16 cellular contexts compared by ENCODE assay signal in genomic region chr15:90991587-90992285, GRCh38. TPM values are rescaled to one million over a fixed set of nuclear protein-coding genes. Genes with fewer than 3 reads are reported as not detected.
DNase-seq lines count a peak whose midpoint lies in the region; ATAC-seq lines count a peak whose summit lies in the region.
"Had no signal": no experiment of that assay in that cellular context is flagged by ENCODE, and none has a peak within 500 bp of the region (broad histone marks: within the 10 kb centered on the region; RNA-seq: fewer than 3 reads in every experiment).

No MANE protein-coding gene starts in this region.

- H4K8ac ChIP-seq in mesenchymal stem cell (ENCODE audit: low read length) = peak overlapping the region; percentile 75

- H3K79me2 ChIP-seq in GM23248 (ENCODE audit: insufficient read depth) = peaks cover 76% of the 10 kb centered on the region

- H2BK120ac ChIP-seq in mesenchymal stem cell (ENCODE audit: low read depth, low read length) = no peak overlapping the region

- no peak overlapping the region for H3K4ac ChIP-seq in mesenchymal stem cell (ENCODE audit: low read depth in 1 of 2, low read length in 2 of 2)

- H4K20me1 ChIP-seq in GM23248 (ENCODE audit: insufficient read depth) = no peaks in the 10 kb centered on the region

- H2AK5ac ChIP-seq in mesenchymal stem cell (ENCODE audit: low read length, severe bottlenecking) = no peak overlapping the region

- H3K36me3 Mint-ChIP-seq in T-helper 1 cell treated with Interleukin-12 subunit alpha and Interleukin-12 subunit beta and Interleukin-4 antibody, amounts not matched to agents 30 μg/mL and 1 μg/mL, for 36 hours (ENCODE audit: low read depth) = peaks cover 8% of the 10 kb centered on the region
- peaks cover 2% of the 10 kb centered on the region for H3K36me3 Mint-ChIP-seq in T-helper 17 cell (ENCODE audit: low read depth)
- peaks cover 11% of the 10 kb centered on the region for H3K36me3 Mint-ChIP-seq in effector memory CD8-positive, alpha-beta T cell (ENCODE audit: insufficient read depth)
- H3K36me3 Mint-ChIP-seq: IgD-negative memory B cell had no signal

- in situ Hi-C loops in GM23248 (cut with MboI) = no loop called here

- H3K9me3 ChIP-seq in GM23248 (ENCODE audit: low read depth) (no peaks in the 10 kb centered on the region), T-helper 17 cell (ENCODE audit: control insufficient read depth, low read length, poor library complexity, severe bottlenecking) (no peaks in the 10 kb centered on the region), mesenchymal stem cell (ENCODE audit: control insufficient read depth, low read length) (no peaks in the 10 kb centered on the region)
- H3K9me3 ChIP-seq: ascending aorta, neutrophil, transverse colon had no signal

- H2AFZ ChIP-seq in GM23248 (peak overlapping the region; percentile 42), mesenchymal stem cell (ENCODE audit: low read depth, low read length) (no peak overlapping the region)

- peaks cover 9% of the 10 kb centered on the region for H3F3A ChIP-seq in GM23248 (ENCODE audit: insufficient read depth)

- H3K79me1 ChIP-seq in mesenchymal stem cell (replicated peaks; ENCODE audit: low read length, poor library complexity, severe bottlenecking) = peaks cover 2% of the 10 kb centered on the region

- DNase-seq in T-helper 1 cell (no peak), GM23248 (no peak), T-helper 17 cell (no peak), mesenchymal stem cell (no peak), GOT3 (lab: John Stamatoyannopoulos, UW) (no peak)
- no peak for DNase-seq in effector memory CD8-positive, alpha-beta T cell
- DNase-seq: DMS 273 treated with DMSO at 0.1 percent for 48 hours; effector memory CD4-positive, alpha-beta T cell; left colon; NCI-H1930; transverse colon had no signal

- no peak overlapping the region for H4K91ac ChIP-seq in mesenchymal stem cell (ENCODE audit: low read length)

- H3K4me1 Mint-ChIP-seq in T-helper 1 cell treated with Interleukin-12 subunit alpha and Interleukin-12 subunit beta and Interleukin-4 antibody, amounts not matched to agents 30 μg/mL and 1 μg/mL, for 36 hours (ENCODE audit: low read depth) = peaks cover 33% of the 10 kb centered on the region
- H3K4me1 Mint-ChIP-seq in T-helper 17 cell = peaks cover 24% of the 10 kb centered on the region
- peaks cover 13 to 16% of the 10 kb centered on the region in 2 donors for H3K4me1 Mint-ChIP-seq in effector memory CD8-positive, alpha-beta T cell (ENCODE audit: low read depth in 2 of 2)

- no peak overlapping the region for H3K14ac ChIP-seq in mesenchymal stem cell (ENCODE audit: low read length in 2 of 2)

- no peak overlapping the region for H3K18ac ChIP-seq in mesenchymal stem cell (ENCODE audit: low read depth in 1 of 2, low read length in 2 of 2)

- H3K36me3 ChIP-seq in GM23248 (ENCODE audit: low read depth) (no peaks in the 10 kb centered on the region), mesenchymal stem cell (ENCODE audit: control insufficient read depth in 1 of 2, insufficient read depth in 2 of 2, low read depth in 1 of 2, low read length in 2 of 2) (peaks cover 0 to 4% of the 10 kb centered on the region in 2 experiments)
- H3K36me3 ChIP-seq: ascending aorta, neutrophil, transverse colon had no signal

- no peak overlapping the region for H3K4me2 ChIP-seq in GM23248 (ENCODE audit: unreplicated experiment)
- no peak overlapping the region for H3K4me2 ChIP-seq in mesenchymal stem cell (ENCODE audit: low read length, poor library complexity, severe bottlenecking)

- H3K4me3 Mint-ChIP-seq in T-helper 1 cell treated with Interleukin-12 subunit alpha and Interleukin-12 subunit beta and Interleukin-4 antibody, amounts not matched to agents 30 μg/mL and 1 μg/mL, for 36 hours = peak overlapping the region; percentile 33
- H3K4me3 Mint-ChIP-seq in T-helper 17 cell = peak overlapping the region; percentile 50
- no peak overlapping the region for H3K4me3 Mint-ChIP-seq in effector memory CD8-positive, alpha-beta T cell

- H3K27me3 ChIP-seq in GM23248 (replicated peaks; ENCODE audit: insufficient read depth) = no peaks in the 10 kb centered on the region
- H3K27me3 ChIP-seq in mesenchymal stem cell (ENCODE audit: control insufficient read depth in 1 of 2, insufficient read depth in 1 of 2, low read length in 2 of 2) = no peaks in the 10 kb centered on the region
- H3K27me3 ChIP-seq: ascending aorta, neutrophil, transverse colon had no signal

- 98 to 99% methylated on average over 6 of the region's 6 CpGs for WGBS in GM23248 (ENCODE audit: low coverage in 1 of 2, low lambda C conversion rate in 2 of 2, missing lambda C conversion rate in 2 of 2), 2 experiments
- WGBS in mesenchymal stem cell = 96% methylated on average over 6 of the region's 6 CpGs

- no peaks in the 10 kb centered on the region for H3K27me3 Mint-ChIP-seq in T-helper 1 cell treated with Interleukin-12 subunit alpha and Interleukin-12 subunit beta and Interleukin-4 antibody, amounts not matched to agents 30 μg/mL and 1 μg/mL, for 36 hours (ENCODE audit: low read depth)
- no peaks in the 10 kb centered on the region for H3K27me3 Mint-ChIP-seq in T-helper 17 cell
- H3K27me3 Mint-ChIP-seq in effector memory CD8-positive, alpha-beta T cell = no peaks in the 10 kb centered on the region

- H3K9me3 Mint-ChIP-seq in T-helper 1 cell treated with Interleukin-12 subunit alpha and Interleukin-12 subunit beta and Interleukin-4 antibody, amounts not matched to agents 30 μg/mL and 1 μg/mL, for 36 hours = no peaks in the 10 kb centered on the region
- no peaks in the 10 kb centered on the region for H3K9me3 Mint-ChIP-seq in effector memory CD8-positive, alpha-beta T cell
- H3K9me3 Mint-ChIP-seq: IgD-negative memory B cell had no signal

- H2BK12ac ChIP-seq in mesenchymal stem cell (ENCODE audit: low read length in 2 of 2) = no peak overlapping the region

- H3K4me1 ChIP-seq in GM23248 (ENCODE audit: insufficient read depth) (no peaks in the 10 kb centered on the region), mesenchymal stem cell (ENCODE audit: control insufficient read depth, insufficient read depth, low read depth, low read length) (no peaks in the 10 kb centered on the region)

- ATAC-seq in T-helper 17 cell (no peak), HG03280 (IDR thresholded peaks at IDR 0.05; ENCODE audit: unreplicated experiment) (no peak)
- no peak for ATAC-seq in effector memory CD8-positive, alpha-beta T cell (replicated peaks)
- ATAC-seq: left colon had no signal

- no peaks in the 10 kb centered on the region for H3K9me2 ChIP-seq in GM23248 (ENCODE audit: insufficient read depth)

- H3K4me3 ChIP-seq in GM23248 = no peak overlapping the region
- H3K4me3 ChIP-seq in mesenchymal stem cell (ENCODE audit: insufficient read depth in 1 of 2, low read depth in 1 of 2, low read length in 2 of 2) = no peak overlapping the region
- H3K4me3 ChIP-seq: ascending aorta, transverse colon had no signal

- no peak overlapping the region for H3K23ac ChIP-seq in mesenchymal stem cell (ENCODE audit: low read length in 2 of 2)

- no peak overlapping the region for H3K27ac ChIP-seq in GM23248
- no peak overlapping the region for H3K27ac ChIP-seq in mesenchymal stem cell (ENCODE audit: low read length, poor library complexity, severe bottlenecking)
- H3K27ac ChIP-seq: ascending aorta, neutrophil, transverse colon had no signal

- H3K27ac Mint-ChIP-seq in T-helper 1 cell treated with Interleukin-12 subunit alpha and Interleukin-12 subunit beta and Interleukin-4 antibody, amounts not matched to agents 30 μg/mL and 1 μg/mL, for 36 hours = peak overlapping the region; percentile 62
- no peak overlapping the region for H3K27ac Mint-ChIP-seq in T-helper 17 cell
- no peak overlapping the region for H3K27ac Mint-ChIP-seq in effector memory CD8-positive, alpha-beta T cell

- H3K9ac ChIP-seq in GM23248 (no peak overlapping the region), mesenchymal stem cell (ENCODE audit: low read length) (no peak overlapping the region)

- H2BK15ac ChIP-seq in mesenchymal stem cell (ENCODE audit: low read depth, poor library complexity, severe bottlenecking) = no peak overlapping the region

- no peak overlapping the region for H2BK5ac ChIP-seq in mesenchymal stem cell (ENCODE audit: low read depth, low read length, poor library complexity, severe bottlenecking)

RNA-seq across cellular contexts. Expression of gene PRC1, which starts 2.6 kb away (rescaled TPM):
- 74.5 and 93.5 TPM in 2 replicates for total RNA-seq in GM23248 (2014; rRNA removed; shearing (Covaris generic))
- polyA plus RNA-seq in GM23248 (2016; fragmentation: Nextera tagmentation; extraction: Ambion mirVana) = 64.1 and 68.0 TPM in 2 replicates
- total RNA-seq in T-helper 17 cell = 10 to 100 TPM; 19.9 to 40.6 TPM
- 24.0 TPM for polyA plus RNA-seq in mesenchymal stem cell (2013, experiment 1 of 2)
- polyA plus RNA-seq in mesenchymal stem cell (2013, experiment 2 of 2) = 24.6 TPM

RNA-seq across cellular contexts. Expression of gene VPS33B, which starts 30.7 kb away (rescaled TPM):
- 7.0 and 8.7 TPM in 2 replicates for total RNA-seq in GM23248 (2014; rRNA removed; shearing (Covaris generic))
- polyA plus RNA-seq in GM23248 (2016; fragmentation: Nextera tagmentation; extraction: Ambion mirVana) = 9.1 and 10.2 TPM in 2 replicates
- total RNA-seq in T-helper 17 cell = 10 to 100 TPM; 19.2 to 23.6 TPM
- 11.1 TPM for polyA plus RNA-seq in mesenchymal stem cell (2013, experiment 1 of 2)
- polyA plus RNA-seq in mesenchymal stem cell (2013, experiment 2 of 2) = 10.4 TPM

RNA-seq across cellular contexts. Expression of gene RCCD1, which starts 37.1 kb away (rescaled TPM):
- 13.0 and 19.0 TPM in 2 replicates for total RNA-seq in GM23248 (2014; rRNA removed; shearing (Covaris generic))
- 9.8 and 10.2 TPM in 2 replicates for polyA plus RNA-seq in GM23248 (2016; fragmentation: Nextera tagmentation; extraction: Ambion mirVana)
- 1 to 10 TPM; 3.7 to 5.3 TPM for total RNA-seq in T-helper 17 cell
- 5.6 TPM for polyA plus RNA-seq in mesenchymal stem cell (2013, experiment 1 of 2)
- polyA plus RNA-seq in mesenchymal stem cell (2013, experiment 2 of 2) = 5.7 TPM

RNA-seq across cellular contexts. Expression of gene UNC45A, which starts 56.7 kb away (rescaled TPM):
- 58.8 and 75.8 TPM in 2 replicates for total RNA-seq in GM23248 (2014; rRNA removed; shearing (Covaris generic))
- 58.6 and 59.7 TPM in 2 replicates for polyA plus RNA-seq in GM23248 (2016; fragmentation: Nextera tagmentation; extraction: Ambion mirVana)
- total RNA-seq in T-helper 17 cell = 10 to 100 TPM; 36.9 to 38.3 TPM
- polyA plus RNA-seq in mesenchymal stem cell (2013, experiment 1 of 2) = 30.4 TPM
- polyA plus RNA-seq in mesenchymal stem cell (2013, experiment 2 of 2) = 28.6 TPM

RNA-seq across cellular contexts. Expression of gene HDDC3, which starts 59.4 kb away (rescaled TPM):
- total RNA-seq in GM23248 (2014; rRNA removed; shearing (Covaris generic)) = 9.7 and 17.3 TPM in 2 replicates
- polyA plus RNA-seq in GM23248 (2016; fragmentation: Nextera tagmentation; extraction: Ambion mirVana) = 11.1 and 13.5 TPM in 2 replicates
- 10 to 100 TPM; 11.1 to 12.9 TPM for total RNA-seq in T-helper 17 cell
- polyA plus RNA-seq in mesenchymal stem cell (2013, experiment 1 of 2) = 7.3 TPM
- 7.2 TPM for polyA plus RNA-seq in mesenchymal stem cell (2013, experiment 2 of 2)

Comparison
In these comparisons a context has a peak if more than half of its experiments do, and no peak if none do; other contexts are left out.
1. H3K4me3 Mint-ChIP-seq: peak in T-helper 1 cell treated with Interleukin-12 subunit alpha and Interleukin-12 subunit beta and Interleukin-4 antibody, amounts not matched to agents 30 μg/mL and 1 μg/mL, for 36 hours (single experiment) and T-helper 17 cell (single experiment); none in effector memory CD8-positive, alpha-beta T cell (0 of 2).